Comparison of ENCODE assay signal across 12 cellular contexts in the genomic region with DNA sequence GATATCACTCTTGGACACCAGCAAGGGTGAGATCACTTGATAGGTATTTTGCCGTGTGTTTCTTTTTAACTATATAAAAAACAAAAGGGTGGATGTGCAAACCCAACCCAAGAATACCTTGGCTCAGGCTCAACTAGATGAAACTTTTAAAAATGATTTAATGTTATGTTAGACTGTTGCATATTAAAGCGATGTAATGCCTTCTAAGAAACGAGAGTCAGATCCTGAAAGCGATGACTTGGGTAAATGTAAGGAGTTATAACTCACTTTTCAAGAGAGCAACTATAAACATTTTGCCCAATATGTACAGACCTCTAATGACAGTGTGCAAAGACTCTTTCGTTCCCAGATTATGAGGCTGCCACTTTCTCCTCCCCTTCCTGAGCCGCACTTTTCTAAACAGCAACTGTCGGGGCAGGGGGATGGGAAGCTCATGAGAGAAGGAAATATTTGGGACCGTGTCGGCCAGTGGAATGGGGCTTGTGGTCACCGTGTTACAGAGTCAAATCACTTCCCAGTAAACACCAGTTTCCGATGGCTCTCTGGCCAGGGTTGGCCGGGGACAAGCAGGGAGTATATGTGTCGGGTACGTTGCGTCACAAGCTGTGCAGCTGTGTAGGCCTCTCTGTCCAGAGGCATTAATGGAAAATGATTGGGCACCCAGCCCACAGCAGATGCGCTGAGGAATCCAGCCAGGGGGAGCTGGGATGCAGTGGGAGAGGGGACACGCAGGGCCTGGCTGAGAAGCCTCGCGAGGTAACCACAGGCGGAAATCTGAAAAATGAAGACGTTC. TPM values are rescaled to one million over a fixed set of nuclear protein-coding genes. Genes with fewer than 3 reads are reported as not detected.
DNase-seq lines count a peak whose midpoint lies in the region; ATAC-seq and TF ChIP-seq lines count a peak whose summit lies in the region.
"Had no signal": no experiment of that assay in that cellular context is flagged by ENCODE, and none has a peak within 500 bp of the region (broad histone marks: within the 10 kb centered on the region; RNA-seq: fewer than 3 reads in every experiment).

No MANE protein-coding gene starts in this region.

- no peaks in the 10 kb centered on the region for H3K36me3 ChIP-seq in fibroblast of lung (ENCODE audit: control insufficient read depth, insufficient read depth, low read length)

- POLR2A ChIA-PET in CD4-positive, alpha-beta T cell (lab: Charles Lee), result no interaction called here

- H3K9me3 ChIP-seq in fibroblast of lung (ENCODE audit: control insufficient read depth, insufficient read depth, low read depth, low read length), result no peaks in the 10 kb centered on the region
- H3K9me3 ChIP-seq in CD4-positive, alpha-beta T cell (ENCODE audit: control insufficient read depth, low read length), result no peaks in the 10 kb centered on the region

- no peaks in the 10 kb centered on the region for H3K27me3 ChIP-seq in fibroblast of lung (ENCODE audit: control insufficient read depth, insufficient read depth, low read length)
- H3K27me3 ChIP-seq in CD4-positive, alpha-beta T cell (ENCODE audit: control insufficient read depth, insufficient read depth, low read length), result peaks cover 9% of the 10 kb centered on the region

- ATAC-seq in HG02798 (IDR thresholded peaks at IDR 0.05; ENCODE audit: poor library complexity, unreplicated experiment), result no peak
- no peak for ATAC-seq in CD4-positive, alpha-beta T cell (ENCODE audit: poor library complexity)
- ATAC-seq: T-helper 17 cell had no signal

- peaks cover 1% of the 10 kb centered on the region for H3K27me3 Mint-ChIP-seq in mesothelial cell of epicardium (ENCODE audit: low read depth)
- peaks cover 7% of the 10 kb centered on the region for H3K27me3 Mint-ChIP-seq in activated naive CD4-positive, alpha-beta T cell treated with anti-CD3 and anti-CD28 coated beads for 36 hours (ENCODE audit: low read depth)
- peaks cover 19% of the 10 kb centered on the region for H3K27me3 Mint-ChIP-seq in type B pancreatic cell
- peaks cover 35% of the 10 kb centered on the region for H3K27me3 Mint-ChIP-seq in CD4-positive, alpha-beta T cell

- no peaks in the 10 kb centered on the region for H4K20me1 ChIP-seq in fibroblast of lung (ENCODE audit: control insufficient read depth, extremely low read depth, insufficient read depth, low read length)

- H2AFZ ChIP-seq in fibroblast of lung (ENCODE audit: low read length), result peak overlapping the region; percentile 50

- H3K27ac Mint-ChIP-seq in mesothelial cell of epicardium, result peak overlapping the region; percentile 26
- H3K27ac Mint-ChIP-seq in activated naive CD4-positive, alpha-beta T cell treated with anti-CD3 and anti-CD28 coated beads for 36 hours, result no peak overlapping the region
- no peak overlapping the region for H3K27ac Mint-ChIP-seq in type B pancreatic cell
- no peak overlapping the region for H3K27ac Mint-ChIP-seq in CD4-positive, alpha-beta T cell
- H3K27ac Mint-ChIP-seq: T-helper 17 cell had no signal

- intact Hi-C loops in activated naive CD4-positive, alpha-beta T cell treated with anti-CD3 and anti-CD28 coated beads for 36 hours (cut with micrococcal nuclease), result no loop called here
- intact Hi-C loops in CD4-positive, alpha-beta T cell (cut with DNase I, micrococcal nuclease), result no loop called here

- peaks cover 7% of the 10 kb centered on the region for H3K4me1 ChIP-seq in fibroblast of lung (ENCODE audit: control insufficient read depth, extremely low read depth, insufficient read depth, low read length)

- DNase-seq in NCI-H226 (peak; percentile 51), fibroblast of lung (ENCODE audit: low read depth in 2 of 2) (peak; percentile 70 to 90), mesothelial cell of epicardium (ENCODE audit: low spot score in 2 of 2, unreplicated experiment in 2 of 2) (no peak), substantia nigra (lab: John Stamatoyannopoulos, UW) (peak in 47 of 49 donors; percentile 15 to 91 (median 66)), type B pancreatic cell (ENCODE audit: extremely low spot score, unreplicated experiment) (no peak)
- DNase-seq in activated naive CD4-positive, alpha-beta T cell treated with anti-CD3 and anti-CD28 coated beads for 36 hours, result no peak
- DNase-seq in CD4-positive, alpha-beta T cell, result no peak
- DNase-seq: activated T-cell treated with anti-CD3 and anti-CD28 coated beads for 4 hours, DMS79, NCI-H524, T-helper 17 cell had no signal

- H3K9ac ChIP-seq in fibroblast of lung (ENCODE audit: insufficient read depth, low read length), result no peak overlapping the region

- no peak overlapping the region for H3K4me3 Mint-ChIP-seq in mesothelial cell of epicardium
- no peak overlapping the region for H3K4me3 Mint-ChIP-seq in activated naive CD4-positive, alpha-beta T cell treated with anti-CD3 and anti-CD28 coated beads for 36 hours
- no peak overlapping the region for H3K4me3 Mint-ChIP-seq in type B pancreatic cell
- no peak overlapping the region for H3K4me3 Mint-ChIP-seq in CD4-positive, alpha-beta T cell
- H3K4me3 Mint-ChIP-seq: T-helper 17 cell had no signal

- H3K79me2 ChIP-seq in fibroblast of lung (ENCODE audit: control insufficient read depth, insufficient read depth, low read length), result no peaks in the 10 kb centered on the region

- TF ChIP-seq CTCF in fibroblast of lung (conservative IDR thresholded peaks at IDR 0.05 in 1 of 2, IDR thresholded peaks at IDR 0.05 in 1 of 2; ENCODE audit: low read depth in 1 of 2, low read length in 2 of 2), result peak in 1 of 2 donors; percentile 7
- no peak for TF ChIP-seq CTCF in mesothelial cell of epicardium (IDR thresholded peaks at IDR 0.05; ENCODE audit: unreplicated experiment)
- TF ChIP-seq CTCF in type B pancreatic cell (conservative IDR thresholded peaks at IDR 0.05), result no peak
- no peak for TF ChIP-seq CTCF in CD4-positive, alpha-beta T cell (IDR thresholded peaks at IDR 0.05)

- no peaks in the 10 kb centered on the region for H3K36me3 Mint-ChIP-seq in mesothelial cell of epicardium
- H3K36me3 Mint-ChIP-seq in activated naive CD4-positive, alpha-beta T cell treated with anti-CD3 and anti-CD28 coated beads for 36 hours (ENCODE audit: low read depth), result peaks cover 1% of the 10 kb centered on the region
- H3K36me3 Mint-ChIP-seq in type B pancreatic cell, result no peaks in the 10 kb centered on the region
- H3K36me3 Mint-ChIP-seq in CD4-positive, alpha-beta T cell (ENCODE audit: low read depth), result no peaks in the 10 kb centered on the region

- peaks cover 8% of the 10 kb centered on the region for H3K9me3 Mint-ChIP-seq in mesothelial cell of epicardium
- peaks cover 3% of the 10 kb centered on the region for H3K9me3 Mint-ChIP-seq in activated naive CD4-positive, alpha-beta T cell treated with anti-CD3 and anti-CD28 coated beads for 36 hours
- H3K9me3 Mint-ChIP-seq in type B pancreatic cell, result peaks cover 5% of the 10 kb centered on the region
- H3K9me3 Mint-ChIP-seq in CD4-positive, alpha-beta T cell, result no peaks in the 10 kb centered on the region

- peak overlapping the region; percentile 61 for H3K4me2 ChIP-seq in fibroblast of lung (ENCODE audit: extremely low read depth, insufficient read depth, low read length)

- H3K27ac ChIP-seq in fibroblast of lung (ENCODE audit: insufficient read depth, low read length), result peak overlapping the region; percentile 42
- H3K27ac ChIP-seq in substantia nigra (ENCODE audit: low read depth, low read length, poor library complexity, severe bottlenecking), result peak overlapping the region; percentile 97
- H3K27ac ChIP-seq in CD4-positive, alpha-beta T cell (ENCODE audit: low read depth, low read length), result no peak overlapping the region

- CTCF ChIA-PET in activated naive CD4-positive, alpha-beta T cell treated with anti-CD3 and anti-CD28 coated beads for 36 hours (lab: Charles Lee), result no interaction called here
- CTCF ChIA-PET in CD4-positive, alpha-beta T cell (lab: Charles Lee), result no interaction called here

- H3K4me1 Mint-ChIP-seq in mesothelial cell of epicardium (peaks cover 15% of the 10 kb centered on the region), type B pancreatic cell (ENCODE audit: unreplicated experiment) (peaks cover 19% of the 10 kb centered on the region)
- H3K4me1 Mint-ChIP-seq in activated naive CD4-positive, alpha-beta T cell treated with anti-CD3 and anti-CD28 coated beads for 36 hours (ENCODE audit: low read depth), result no peaks in the 10 kb centered on the region
- no peaks in the 10 kb centered on the region for H3K4me1 Mint-ChIP-seq in CD4-positive, alpha-beta T cell (ENCODE audit: low read depth)
- H3K4me1 Mint-ChIP-seq: T-helper 17 cell had no signal

- H3K4me3 ChIP-seq in fibroblast of lung (replicated peaks in 1 of 4; ENCODE audit: control extremely low read depth in 1 of 4, insufficient read depth in 1 of 4, low read depth in 3 of 4, low read length in 4 of 4), result no peak overlapping the region

RNA-seq across cellular contexts. Expression of a gene that starts 16.0 kb away (rescaled TPM):
- total RNA-seq in fibroblast of lung, result 32.5 and 73.7 TPM in 2 replicates
- 4.2 and 9.8 TPM in 2 replicates for polyA plus RNA-seq in fibroblast of lung
- polyA plus RNA-seq in fibroblast of lung (2012), result 5.4 and 9.5 TPM in 2 replicates
- polyA minus RNA-seq in fibroblast of lung (ENCODE audit: low replicate concordance), result 6.0 and 12.2 TPM in 2 replicates
- total RNA-seq in mesothelial cell of epicardium, result not detected in 3 replicates
- not detected for total RNA-seq in activated naive CD4-positive, alpha-beta T cell treated with anti-CD3 and anti-CD28 coated beads for 36 hours
- total RNA-seq in type B pancreatic cell (ENCODE audit: low replicate concordance), result 13.0 and 14.4 TPM in 2 replicates
- not detected for total RNA-seq in CD4-positive, alpha-beta T cell
- total RNA-seq: T-helper 17 cell had no signal

RNA-seq across cellular contexts. Expression of a gene that starts 55.6 kb away (rescaled TPM):
- 8.7 and 12.2 TPM in 2 replicates for total RNA-seq in fibroblast of lung
- 3.8 and 6.6 TPM in 2 replicates for polyA plus RNA-seq in fibroblast of lung
- 6.0 and 9.1 TPM in 2 replicates for polyA plus RNA-seq in fibroblast of lung (2012)
- 15.3 and 25.1 TPM in 2 replicates for polyA minus RNA-seq in fibroblast of lung (ENCODE audit: low replicate concordance)
- total RNA-seq in mesothelial cell of epicardium, result 1.4 to 2.3 TPM (median 2.0 TPM) in 3 replicates
- under 1 TPM; 0.20 to 0.60 TPM for total RNA-seq in activated naive CD4-positive, alpha-beta T cell treated with anti-CD3 and anti-CD28 coated beads for 36 hours
- total RNA-seq in type B pancreatic cell (ENCODE audit: low replicate concordance), result 2.0 and 4.1 TPM in 2 replicates
- total RNA-seq in CD4-positive, alpha-beta T cell, result under 1 TPM; 0.60 to 0.73 TPM

Comparison
In these comparisons a context has a peak if more than half of its experiments do, and no peak if none do; other contexts are left out.
1. DNase-seq: peak in NCI-H226 (single experiment), fibroblast of lung (2 of 2) and substantia nigra (47 of 49); none in mesothelial cell of epicardium (0 of 2), activated naive CD4-positive, alpha-beta T cell treated with anti-CD3 and anti-CD28 coated beads for 36 hours (single experiment), type B pancreatic cell (single experiment) and CD4-positive, alpha-beta T cell (0 of 10).
2. RNA of a gene that starts 16.0 kb away (total RNA-seq): 32.5 to 73.7 TPM in fibroblast of lung and 13.0 to 14.4 TPM in type B pancreatic cell; not detected in activated naive CD4-positive, alpha-beta T cell treated with anti-CD3 and anti-CD28 coated beads for 36 hours, not detected in mesothelial cell of epicardium and not detected in CD4-positive, alpha-beta T cell; every median in the first group is over 10 times any median in the second.